ENCODE assay signal across 25 cellular contexts in genomic region chr4:36277533-36277932, GRCh38. TPM values are rescaled to one million over a fixed set of nuclear protein-coding genes. Genes with fewer than 3 reads are reported as not detected.
DNase-seq lines count a peak whose midpoint lies in the region; ATAC-seq, FAIRE-seq and TF ChIP-seq lines count a peak whose summit lies in the region.
"Had no signal": no experiment of that assay in that cellular context is flagged by ENCODE, and none has a peak within 500 bp of the region (broad histone marks: within the 10 kb centered on the region; RNA-seq: fewer than 3 reads in every experiment).

No MANE protein-coding gene starts in this region.

- H3K27ac ChIP-seq in H1 (ENCODE audit: low read depth, low read length) = no peak overlapping the region
- H3K27ac ChIP-seq: epithelial cell of prostate, HL-60, lower lobe of right lung had no signal

- no peak overlapping the region for H2BK20ac ChIP-seq in H1 (ENCODE audit: low read length)

- no peak overlapping the region for H2BK5ac ChIP-seq in H1 (ENCODE audit: low read depth, low read length)

- H3K4me3 ChIP-seq in H1 (ENCODE audit: extremely low read depth in 1 of 4, insufficient read depth in 2 of 4, low read depth in 3 of 4, low read length in 4 of 4) (no peak overlapping the region), BE2C (ENCODE audit: low read depth, low read length) (no peak overlapping the region)
- H3K4me3 ChIP-seq: lower lobe of right lung had no signal

- no peak overlapping the region for H4K5ac ChIP-seq in H1 (ENCODE audit: insufficient read length, low read depth, low read length)

- TF ChIP-seq EP300 in H1 (IDR thresholded peaks at IDR 0.05; ENCODE audit: borderline replicate concordance in 1 of 2, low read depth in 2 of 2, low read length in 2 of 2) = no peak

- H2AK5ac ChIP-seq in H1 (ENCODE audit: low read depth, low read length) = no peak overlapping the region

- no peak overlapping the region for H4K91ac ChIP-seq in H1 (replicated peaks; ENCODE audit: insufficient read length, low read length)

- no peaks in the 10 kb centered on the region for H3K23me2 ChIP-seq in H1 (ENCODE audit: low read depth, low read length)

- peak overlapping the region; percentile 30; the same call in 1 of the 2 replicates for H2AFZ ChIP-seq in H1 (ENCODE audit: low read length)

- H3K9me3 Mint-ChIP-seq in activated CD4-positive, alpha-beta T cell treated with anti-CD3 and anti-CD28 coated beads, Interleukin-2, amount 10 ng/mL, durations not matched to agents 24 days and 14 days = peaks cover 9% of the 10 kb centered on the region
- H3K9me3 Mint-ChIP-seq: activated naive CD4-positive, alpha-beta T cell treated with anti-CD3 and anti-CD28 coated beads, Interleukin-2, amount 10 ng/mL, durations not matched to agents 7 days and 5 days had no signal

- no peaks in the 10 kb centered on the region for H3K27me3 ChIP-seq in H1 (replicated peaks in 1 of 4; ENCODE audit: control insufficient read depth in 3 of 4, extremely low read depth in 1 of 4, insufficient read depth in 3 of 4, low read length in 3 of 4)
- no peaks in the 10 kb centered on the region for H3K27me3 ChIP-seq in BE2C
- H3K27me3 ChIP-seq: foreskin keratinocyte had no signal

- TF ChIP-seq RAD21 in H1 (IDR thresholded peaks at IDR 0.05 in 1 of 2, conservative IDR thresholded peaks at IDR 0.05 in 1 of 2; ENCODE audit: low read depth in 2 of 2, low read length in 2 of 2) = no peak

- no peak for DNase-seq in activated CD4-positive, alpha-beta T cell treated with anti-CD3 and anti-CD28 coated beads, Interleukin-2, amount 10 ng/mL, durations not matched to agents 24 days and 14 days
- DNase-seq in activated CD4-positive, alpha-beta T cell treated with anti-CD3 and anti-CD28 coated beads for 1 hour = no peak
- no peak for DNase-seq in H1 (ENCODE audit: low read depth in 1 of 2, low spot score in 2 of 2)
- no peak for DNase-seq in NCI-H82 treated with DMSO at 0.1 percent for 48 hours (lab: John Stamatoyannopoulos, UW; ENCODE audit: unreplicated experiment)
- DNase-seq in BE2C = no peak
- DNase-seq: 8988T; activated CD4-positive, alpha-beta T cell treated with anti-CD3 and anti-CD28 coated beads for 48 hours; activated naive CD4-positive, alpha-beta T cell treated with anti-CD3 and anti-CD28 coated beads, Interleukin-2, amount 10 ng/mL, durations not matched to agents 7 days and 5 days; aorta; central memory CD4-positive, alpha-beta T cell; COR-L47; DND-41; foreskin keratinocyte; hippocampal formation; lower lobe of right lung; PC-3; SHP77; small intestine; stimulated activated naive CD4-positive, alpha-beta T cell had no signal

- peaks cover 65% of the 10 kb centered on the region for H3K4me1 Mint-ChIP-seq in activated CD4-positive, alpha-beta T cell treated with anti-CD3 and anti-CD28 coated beads, Interleukin-2, amount 10 ng/mL, durations not matched to agents 24 days and 14 days

- H2BK15ac ChIP-seq in H1 (ENCODE audit: low read length) = no peak overlapping the region

- no peak overlapping the region for H3K4me2 ChIP-seq in H1 (ENCODE audit: insufficient read depth in 1 of 2, low read depth in 2 of 2, low read length in 2 of 2)

- no peak overlapping the region for H3K14ac ChIP-seq in H1 (ENCODE audit: insufficient read length)

- intact Hi-C loops in activated CD4-positive, alpha-beta T cell treated with anti-CD3 and anti-CD28 coated beads, Interleukin-2, amount 10 ng/mL, durations not matched to agents 24 days and 14 days (cut with micrococcal nuclease) = loop anchor here (1.0 kb wide), 2 partner anchors 8 to 22 kb away; no protein-coding TSS in a partner anchor

- H3K9ac ChIP-seq in H1 (replicated peaks in 1 of 4; ENCODE audit: extremely low read depth in 1 of 4, low read depth in 3 of 4, low read length in 3 of 4) = no peak overlapping the region

- H3K36me3 ChIP-seq in H1 (ENCODE audit: control insufficient read depth in 2 of 4, insufficient read depth in 4 of 4, low read length in 3 of 4) = no peaks in the 10 kb centered on the region
- no peaks in the 10 kb centered on the region for H3K36me3 ChIP-seq in BE2C
- H3K36me3 ChIP-seq: lower lobe of right lung had no signal

- POLR2A ChIA-PET in H1 (lab: Charles Lee; ENCODE audit: partially characterized antibody) = no interaction called here

- TF ChIP-seq POLR2A in H1 (IDR thresholded peaks at IDR 0.05; ENCODE audit: control extremely low read depth in 1 of 2, low read depth in 2 of 2, low read length in 2 of 2) = no peak

- no peak overlapping the region for H3K23ac ChIP-seq in H1 (ENCODE audit: insufficient read length)

- WGBS in H1 (ENCODE audit: extremely low coverage in 1 of 2, insufficient coverage in 1 of 2, insufficient read length in 1 of 2, insufficient replicate concordance in 2 of 2, low coverage in 1 of 2, low lambda C conversion rate in 2 of 2, missing lambda C conversion rate in 1 of 2), 2 experiments = 91% methylated on average over 4 of the region's 4 CpGs; no CpG with 5 or more reads in 1 of the 2 experiments

- no peak overlapping the region for H2BK120ac ChIP-seq in H1 (replicated peaks; ENCODE audit: low read depth, low read length)

- ATAC-seq in GM19351 (IDR thresholded peaks at IDR 0.05; ENCODE audit: unreplicated experiment) = peak; percentile 62
- ATAC-seq in HG02885 (IDR thresholded peaks at IDR 0.05; ENCODE audit: poor library complexity, unreplicated experiment) = peak; percentile 63
- no peak for ATAC-seq in HG03571 (IDR thresholded peaks at IDR 0.05; ENCODE audit: unreplicated experiment)
- ATAC-seq: foreskin keratinocyte, lower lobe of right lung, PC-3 had no signal

- no peaks in the 10 kb centered on the region for H4K20me1 ChIP-seq in H1 (replicated peaks in 1 of 2; ENCODE audit: control insufficient read depth in 1 of 2, insufficient read depth in 2 of 2, low read length in 2 of 2)

- CTCF ChIA-PET in H1 (lab: Charles Lee; ENCODE audit: partially characterized antibody) = interaction anchor here (1.0 to 1.1 kb wide), 2 partner anchors 19 to 24 kb away, joined by 3 to 4 read pairs; no protein-coding TSS in a partner anchor

- no peak overlapping the region for H3K4ac ChIP-seq in H1 (replicated peaks; ENCODE audit: insufficient read length, low read depth, low read length)

- H3K36me3 Mint-ChIP-seq in activated CD4-positive, alpha-beta T cell treated with anti-CD3 and anti-CD28 coated beads, Interleukin-2, amount 10 ng/mL, durations not matched to agents 24 days and 14 days (ENCODE audit: low read depth) = peaks cover 2% of the 10 kb centered on the region
- H3K36me3 Mint-ChIP-seq: activated naive CD4-positive, alpha-beta T cell treated with anti-CD3 and anti-CD28 coated beads, Interleukin-2, amount 10 ng/mL, durations not matched to agents 7 days and 5 days had no signal

- no peaks in the 10 kb centered on the region for H3K79me2 ChIP-seq in H1 (ENCODE audit: control insufficient read depth in 1 of 2, insufficient read depth in 2 of 2, low read length in 2 of 2)

- no peaks in the 10 kb centered on the region for H3K9me3 ChIP-seq in H1 (ENCODE audit: insufficient read depth in 2 of 2, low read depth in 1 of 2, low read length in 1 of 2)
- no peaks in the 10 kb centered on the region for H3K9me3 ChIP-seq in BE2C
- H3K9me3 ChIP-seq: lower lobe of right lung had no signal

- H4K8ac ChIP-seq in H1 (ENCODE audit: extremely low read depth, insufficient read depth, low read length) = no peak overlapping the region

- H3K4me3 Mint-ChIP-seq in activated CD4-positive, alpha-beta T cell treated with anti-CD3 and anti-CD28 coated beads, Interleukin-2, amount 10 ng/mL, durations not matched to agents 24 days and 14 days = peak overlapping the region; percentile 60
- H3K4me3 Mint-ChIP-seq: activated naive CD4-positive, alpha-beta T cell treated with anti-CD3 and anti-CD28 coated beads, Interleukin-2, amount 10 ng/mL, durations not matched to agents 7 days and 5 days had no signal

- H3K18ac ChIP-seq in H1 (ENCODE audit: extremely low read depth, low read length) = no peak overlapping the region

- no peaks in the 10 kb centered on the region for H3K27me3 Mint-ChIP-seq in activated CD4-positive, alpha-beta T cell treated with anti-CD3 and anti-CD28 coated beads, Interleukin-2, amount 10 ng/mL, durations not matched to agents 24 days and 14 days
- H3K27me3 Mint-ChIP-seq: activated naive CD4-positive, alpha-beta T cell treated with anti-CD3 and anti-CD28 coated beads, Interleukin-2, amount 10 ng/mL, durations not matched to agents 7 days and 5 days had no signal

- H3K27ac Mint-ChIP-seq in activated CD4-positive, alpha-beta T cell treated with anti-CD3 and anti-CD28 coated beads, Interleukin-2, amount 10 ng/mL, durations not matched to agents 24 days and 14 days = peak overlapping the region; percentile 86
- H3K27ac Mint-ChIP-seq: activated naive CD4-positive, alpha-beta T cell treated with anti-CD3 and anti-CD28 coated beads, Interleukin-2, amount 10 ng/mL, durations not matched to agents 7 days and 5 days had no signal

- no peaks in the 10 kb centered on the region for H3K79me1 ChIP-seq in H1 (ENCODE audit: low read depth, low read length)

- H3K56ac ChIP-seq in H1 (replicated peaks; ENCODE audit: insufficient read length, low read depth, low read length) = no peak overlapping the region

- H3K4me1 ChIP-seq in H1 (replicated peaks in 1 of 4; ENCODE audit: control insufficient read depth in 3 of 4, insufficient read depth in 4 of 4, low read length in 3 of 4) = peaks cover 0 to 4% (median under 1%) of the 10 kb centered on the region in 4 experiments; a peak in 1 of 7 replicates
- no peaks in the 10 kb centered on the region for H3K4me1 ChIP-seq in BE2C

- no peak for FAIRE-seq in H1 (lab: Jason Lieb, UNC)
- FAIRE-seq: islet of Langerhans, small intestine had no signal

- no peak overlapping the region for H2BK12ac ChIP-seq in H1 (ENCODE audit: low read depth, low read length)

- no peak for TF ChIP-seq CTCF in H1 (IDR thresholded peaks at IDR 0.05; ENCODE audit: control extremely low read depth in 1 of 3, insufficient read depth in 1 of 3, low read depth in 1 of 3, low read length in 3 of 3)
- TF ChIP-seq CTCF in BE2C (IDR thresholded peaks at IDR 0.05; ENCODE audit: low read depth, low read length) = no peak

RNA-seq across cellular contexts. Expression of gene DTHD1, which starts 3.9 kb away (rescaled TPM):
- total RNA-seq in activated CD4-positive, alpha-beta T cell treated with anti-CD3 and anti-CD28 coated beads, Interleukin-2, amount 10 ng/mL, durations not matched to agents 24 days and 14 days = 0.49 and 0.95 TPM in 2 replicates
- not detected in 2 replicates for total RNA-seq in H1 (2021; fragmentation: NEBNext Ultra II Directional; extraction: Animal tissue kit (Norgen Biotek cat#: 25700))
- not detected in 2 replicates for polyA plus RNA-seq in H1 (2011; rRNA removed)
- polyA plus RNA-seq in H1 (2011; cell fraction: cytosol; rRNA removed) = not detected
- not detected for polyA plus RNA-seq in H1 (2011; cell fraction: nucleus; rRNA removed)
- polyA plus RNA-seq in H1 (2012, experiment 1 of 2) = not detected in 4 replicates
- not detected for polyA plus RNA-seq in H1 (2012, experiment 2 of 2)
- not detected for polyA plus RNA-seq in H1 (2013, experiment 1 of 2)
- polyA plus RNA-seq in H1 (2013, experiment 2 of 2) = not detected
- not detected in 2 replicates for polyA minus RNA-seq in H1 (2011; rRNA and poly(A)+ RNA removed)
- not detected for polyA minus RNA-seq in H1 (2011; cell fraction: cytosol; rRNA and poly(A)+ RNA removed)
- polyA minus RNA-seq in H1 (2011; cell fraction: nucleus; rRNA and poly(A)+ RNA removed) = not detected
- polyA plus RNA-seq in BE2C (2012; ENCODE audit: insufficient read depth, insufficient read length, low read depth) = not detected
- total RNA-seq: foreskin keratinocyte, PC-3 had no signal
- polyA plus RNA-seq: aorta, foreskin keratinocyte had no signal

RNA-seq across cellular contexts. Expression of gene ARAP2, which starts 33.2 kb away (rescaled TPM):
- 45.3 and 45.4 TPM in 2 replicates for total RNA-seq in activated CD4-positive, alpha-beta T cell treated with anti-CD3 and anti-CD28 coated beads, Interleukin-2, amount 10 ng/mL, durations not matched to agents 24 days and 14 days
- 0.96 and 2.3 TPM in 2 replicates for total RNA-seq in H1 (2021; fragmentation: NEBNext Ultra II Directional; extraction: Animal tissue kit (Norgen Biotek cat#: 25700))
- 0.08 and 0.15 TPM in 2 replicates for polyA plus RNA-seq in H1 (2011; rRNA removed)
- polyA plus RNA-seq in H1 (2011; cell fraction: cytosol; rRNA removed) = 0.17 TPM
- polyA plus RNA-seq in H1 (2011; cell fraction: nucleus; rRNA removed) = 0.47 TPM
- 0.20 to 1.2 TPM (median 0.30 TPM) in 4 replicates for polyA plus RNA-seq in H1 (2012, experiment 1 of 2)
- 0.03 TPM for polyA plus RNA-seq in H1 (2012, experiment 2 of 2)
- polyA plus RNA-seq in H1 (2013, experiment 1 of 2) = 0.47 TPM
- polyA plus RNA-seq in H1 (2013, experiment 2 of 2) = 0.40 TPM
- 0.73 and 2.0 TPM in 2 replicates for polyA minus RNA-seq in H1 (2011; rRNA and poly(A)+ RNA removed)
- 0.66 TPM for polyA minus RNA-seq in H1 (2011; cell fraction: cytosol; rRNA and poly(A)+ RNA removed)
- polyA minus RNA-seq in H1 (2011; cell fraction: nucleus; rRNA and poly(A)+ RNA removed) = 4.2 TPM
- polyA plus RNA-seq in BE2C (2012; ENCODE audit: insufficient read depth, insufficient read length, low read depth) = 0.14 TPM

Comparison
In these comparisons a context has a peak if more than half of its experiments do, and no peak if none do; other contexts are left out.
1. RNA of gene ARAP2, which starts 33.2 kb away (total RNA-seq): 45.3 to 45.4 TPM in activated CD4-positive, alpha-beta T cell treated with anti-CD3 and anti-CD28 coated beads, Interleukin-2, amount 10 ng/mL, durations not matched to agents 24 days and 14 days; 0.96 to 2.3 TPM in H1; every median in the first group is over 10 times any median in the second.